ENCODE assay signal across 6 cellular contexts in the genomic region with DNA sequence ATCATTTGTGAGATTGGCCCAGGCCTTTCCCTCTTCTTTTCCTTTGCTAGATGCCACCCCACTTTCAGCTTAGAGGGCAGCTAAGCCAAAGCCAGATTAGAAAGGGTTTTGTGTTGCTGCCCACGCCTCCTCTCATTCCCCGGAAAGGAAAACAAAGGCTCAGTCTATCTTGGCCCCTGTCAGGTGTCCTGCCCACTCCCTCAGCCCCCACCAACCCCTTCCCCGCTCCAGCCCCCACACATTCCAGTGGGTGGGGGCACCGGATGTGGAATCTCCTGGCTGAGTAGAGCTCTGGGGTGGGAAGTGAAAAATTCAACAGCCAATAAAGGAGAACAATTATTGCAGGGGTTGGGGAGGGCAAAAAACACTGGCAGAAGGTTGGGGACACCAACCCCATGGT. TPM values are rescaled to one million over a fixed set of nuclear protein-coding genes. Genes with fewer than 3 reads are reported as not detected.
A peak's percentile ranks its signal among the peaks of the same experiment; 100 is the strongest.
DNase-seq lines count a peak whose midpoint lies in the region; ATAC-seq and TF ChIP-seq lines count a peak whose summit lies in the region.

No MANE protein-coding gene starts in this region.

- peaks cover 0 to 17% (median under 1%) of the 10 kb centered on the region in 4 donors for H3K36me3 ChIP-seq in stomach

- H3K4me3 ChIP-seq in stomach: peak overlapping the region in 1 of 4 donors; percentile 82

- DNase-seq in NCI-H2171 treated with DMSO at 0.1 percent for 48 hours (lab: John Stamatoyannopoulos, UW): peak; percentile 26
- no peak for DNase-seq in NCI-H2171 (lab: John Stamatoyannopoulos, UW)
- DNase-seq in epithelial cell of prostate (ENCODE audit: low read depth, low spot score): no peak
- no peak for DNase-seq in stomach

- H3K9me3 ChIP-seq in stomach: no peaks in the 10 kb centered on the region

- H3K27ac ChIP-seq in epithelial cell of prostate (peak overlapping the region; percentile 91), stomach (peak overlapping the region; percentile 44 to 100 (median 97))

- no peak for TF ChIP-seq EP300 in stomach (IDR thresholded peaks at IDR 0.05)

- 21 to 27% (median 25%) methylated on average over 4 of the region's 4 CpGs for whole genome bisulfite sequencing in stomach, 5 donors

- intact Hi-C loops in stomach (cut with DNase I; ENCODE audit: low total_unique reads): no loop called here

- TF ChIP-seq CTCF in stomach (IDR thresholded peaks at IDR 0.05): no peak

- no peak for TF ChIP-seq POLR2A in stomach (IDR thresholded peaks at IDR 0.05)

- no peaks in the 10 kb centered on the region for H3K27me3 ChIP-seq in stomach

- peaks cover 68 to 83% (median 77%) of the 10 kb centered on the region in 4 donors for H3K4me1 ChIP-seq in stomach

- no peak for ATAC-seq in GM21528 (IDR thresholded peaks at IDR 0.05; ENCODE audit: low FRiP score, unreplicated experiment)
- ATAC-seq in GM21529 (IDR thresholded peaks at IDR 0.05; ENCODE audit: unreplicated experiment): no peak

RNA-seq across cellular contexts. Expression of a gene that starts 2.2 kb away (rescaled TPM):
- 10 to 100 TPM in 3 of 5 donors, 1 to 10 TPM in 2; 4.0 to 41.2 (median 19.3) TPM for total RNA-seq in stomach
- polyA plus RNA-seq in stomach: 10 to 100 TPM in 1 of 3 donors, 1 to 10 TPM in 2; 3.2 to 10.3 (median 9.7) TPM

RNA-seq across cellular contexts. Expression of a gene that starts 2.2 kb away (rescaled TPM):
- 100 to 1,000 TPM in 3 of 5 donors, 10 to 100 TPM in 2; 12.8 to 392 (median 114) TPM for total RNA-seq in stomach
- 100 to 1,000 TPM; 349 to 451 (median 411) TPM for polyA plus RNA-seq in stomach

RNA-seq across cellular contexts. Expression of a gene that starts 10.3 kb away (rescaled TPM):
- 100 to 1,000 TPM in 1 of 5 donors, 10 to 100 TPM in 4; 10.3 to 188 (median 58.0) TPM for total RNA-seq in stomach
- 10 to 100 TPM in 1 of 3 donors, 1 to 10 TPM in 2; 3.5 to 40.6 (median 5.8) TPM for polyA plus RNA-seq in stomach

RNA-seq across cellular contexts. Expression of a gene that starts 10.8 kb away (rescaled TPM):
- total RNA-seq in stomach: 1,000 to 10,000 TPM in 1 of 5 donors, 100 to 1,000 TPM in 3, 10 to 100 TPM in 1; 71.2 to 1,329 (median 399) TPM
- 100 to 1,000 TPM; 455 to 899 (median 803) TPM for polyA plus RNA-seq in stomach

RNA-seq across cellular contexts. Expression of a gene that starts 24.9 kb away (rescaled TPM):
- 1 to 10 TPM in 3 of 5 donors, under 1 TPM in 2; 0.29 to 4.6 (median 1.7) TPM for total RNA-seq in stomach
- 1 to 10 TPM; 1.1 to 6.5 (median 3.5) TPM for polyA plus RNA-seq in stomach
